ENCODE assay signal across 1 cellular context in genomic region chr2:23940262-23940975, GRCh38.
A peak's percentile ranks its signal among the peaks of the same experiment; 100 is the strongest.
TF ChIP-seq lines count a peak whose summit lies in the region.

Gene UBXN2A (plus strand): TSS chr2:23940463. CDS start chr2:23958315, 17,852 bp downstream.

TF ChIP-seq in A549, 52 proteins besides CTCF, POLR2A, EP300 and RAD21 (continued from another document):
- no peak for TF ChIP-seq MAFK (IDR thresholded peaks at IDR 0.05; ENCODE audit: partially characterized antibody)
- no peak for TF ChIP-seq POLR2AphosphoS2 (conservative IDR thresholded peaks at IDR 0.05; ENCODE audit: low read length)
- no peak for TF ChIP-seq ZC3H11A (IDR thresholded peaks at IDR 0.05)
- no peak for TF ChIP-seq RFX5 (IDR thresholded peaks at IDR 0.05)
- TF ChIP-seq TP53 (CRISPR knock-in tag; IDR thresholded peaks at IDR 0.05): peak; percentile 72; the same call in 1 of the 2 replicates
- TF ChIP-seq ELK1 (IDR thresholded peaks at IDR 0.05; ENCODE audit: low read depth, low read length): no peak
- TF ChIP-seq HEYL (CRISPR knock-in tag; IDR thresholded peaks at IDR 0.05): no peak
- TF ChIP-seq HMGXB4 (CRISPR knock-in tag; IDR thresholded peaks at IDR 0.05; ENCODE audit: borderline replicate concordance): no peak
- TF ChIP-seq CHD4 (IDR thresholded peaks at IDR 0.05; ENCODE audit: borderline replicate concordance): no peak
- TF ChIP-seq REST (IDR thresholded peaks at IDR 0.05): no peak
- TF ChIP-seq CBX8 (IDR thresholded peaks at IDR 0.05): no peak
- TF ChIP-seq ZFP36 (IDR thresholded peaks at IDR 0.05; ENCODE audit: borderline replicate concordance, partially characterized antibody): no peak
- no peak for TF ChIP-seq HDAC2 (IDR thresholded peaks at IDR 0.05)
- no peak for TF ChIP-seq SMC3 (IDR thresholded peaks at IDR 0.05)
- no peak for TF ChIP-seq RARB (CRISPR knock-in tag; IDR thresholded peaks at IDR 0.05)
- TF ChIP-seq FOXS1 (CRISPR knock-in tag; IDR thresholded peaks at IDR 0.05): no peak
- TF ChIP-seq NR3C1 (IDR thresholded peaks at IDR 0.05): no peak
- no peak for TF ChIP-seq HES2 (IDR thresholded peaks at IDR 0.05)
- TF ChIP-seq FOSB (CRISPR knock-in tag; IDR thresholded peaks at IDR 0.05): no peak
- TF ChIP-seq CHD2 (IDR thresholded peaks at IDR 0.05; ENCODE audit: low read length, partially characterized antibody): peak; percentile 32
- TF ChIP-seq BHLHE40 (IDR thresholded peaks at IDR 0.05; ENCODE audit: low read depth, low read length): no peak
- TF ChIP-seq HOXB5 (CRISPR knock-in tag; IDR thresholded peaks at IDR 0.05): peak; percentile 90; the same call in 1 of the 2 replicates
- no peak for TF ChIP-seq RCOR1 (IDR thresholded peaks at IDR 0.05; ENCODE audit: low read depth, low read length)
- no peak for TF ChIP-seq HOXA7 (CRISPR knock-in tag; IDR thresholded peaks at IDR 0.05)
- TF ChIP-seq FOSL2 (IDR thresholded peaks at IDR 0.05): no peak
- no peak for TF ChIP-seq FOSL2 (CRISPR knock-in tag; IDR thresholded peaks at IDR 0.05)
- TF ChIP-seq PBX3 (IDR thresholded peaks at IDR 0.05): no peak; the same call in 1 of the 2 replicates
- no peak for TF ChIP-seq KDM1A (IDR thresholded peaks at IDR 0.05; ENCODE audit: low read depth)
- TF ChIP-seq MAZ (IDR thresholded peaks at IDR 0.05; ENCODE audit: borderline replicate concordance, low read depth, low read length): no peak
- TF ChIP-seq TFCP2L1 (CRISPR knock-in tag; IDR thresholded peaks at IDR 0.05): no peak
- TF ChIP-seq RNF2 (IDR thresholded peaks at IDR 0.05; ENCODE audit: borderline replicate concordance, low read depth): no peak
